In genomic region chr3:108099679-108100428, GRCh38 we compare ENCODE assay signal across 2 cellular contexts.
TF ChIP-seq lines count a peak whose summit lies in the region.

No MANE protein-coding gene starts in this region.

TF ChIP-seq in SK-N-SH treated with all-trans-retinoic acid at 6 μM for 48 hours, 23 proteins besides CTCF, POLR2A, EP300 and RAD21 (continued from another document):
- no peak for TF ChIP-seq CSRNP3 (CRISPR knock-in tag; IDR thresholded peaks at IDR 0.05)
- no peak for TF ChIP-seq OSR1 (CRISPR knock-in tag; IDR thresholded peaks at IDR 0.05)
- no peak for TF ChIP-seq ZNF8 (CRISPR knock-in tag; IDR thresholded peaks at IDR 0.05)
- no peak for TF ChIP-seq TOX (CRISPR knock-in tag; IDR thresholded peaks at IDR 0.05; ENCODE audit: borderline replicate concordance)
- TF ChIP-seq TCF4 (CRISPR knock-in tag; IDR thresholded peaks at IDR 0.05; ENCODE audit: borderline replicate concordance), result no peak
- no peak for TF ChIP-seq CREB5 (CRISPR knock-in tag; IDR thresholded peaks at IDR 0.05; ENCODE audit: low read depth)
- TF ChIP-seq ZC3H10 (CRISPR knock-in tag; IDR thresholded peaks at IDR 0.05), result no peak
- TF ChIP-seq ZNF70 (CRISPR knock-in tag; IDR thresholded peaks at IDR 0.05), result no peak
- TF ChIP-seq ARNTL (CRISPR knock-in tag; IDR thresholded peaks at IDR 0.05; ENCODE audit: borderline replicate concordance, low read depth), result no peak
- TF ChIP-seq ESRRG (CRISPR knock-in tag; IDR thresholded peaks at IDR 0.05), result no peak
- TF ChIP-seq GLIS3 (CRISPR knock-in tag; IDR thresholded peaks at IDR 0.05), result no peak
- TF ChIP-seq CSDC2 (CRISPR knock-in tag; IDR thresholded peaks at IDR 0.05), result no peak
- no peak for TF ChIP-seq ZNF565 (CRISPR knock-in tag; conservative IDR thresholded peaks at IDR 0.05; ENCODE audit: low read depth)
- no peak for TF ChIP-seq PATZ1 (CRISPR knock-in tag; IDR thresholded peaks at IDR 0.05; ENCODE audit: borderline replicate concordance)
- no peak for TF ChIP-seq TSHZ2 (CRISPR knock-in tag; IDR thresholded peaks at IDR 0.05)
- TF ChIP-seq RARB (CRISPR knock-in tag; IDR thresholded peaks at IDR 0.05), result no peak

TF ChIP-seq in GM23338, 12 proteins besides CTCF, POLR2A, EP300 and RAD21 (continued from another document):
- TF ChIP-seq ZNF462 (CRISPR knock-in tag; IDR thresholded peaks at IDR 0.05), result no peak
- no peak for TF ChIP-seq REST (IDR thresholded peaks at IDR 0.05; ENCODE audit: unreplicated experiment)
- no peak for TF ChIP-seq ZNF114 (CRISPR knock-in tag; IDR thresholded peaks at IDR 0.05)
